ENCODE assay signal across 25 cellular contexts in genomic region chr1:110956586-110956985, GRCh38.
"Had no signal": no experiment of that assay in that cellular context is flagged by ENCODE, and none has a peak within 500 bp of the region (broad histone marks: within the 10 kb centered on the region; RNA-seq: fewer than 3 reads in every experiment).

No MANE protein-coding gene starts in this region.

- H3K4me1 ChIP-seq: breast epithelium, colonic mucosa had no signal

- H3K4me3 ChIP-seq: breast epithelium, colonic mucosa had no signal

- DNase-seq: activated CD4-positive, alpha-beta T cell treated with anti-CD3 and anti-CD28 coated beads, Interleukin-2, amount 10 ng/mL, durations not matched to agents 24 days and 14 days; activated CD4-positive, alpha-beta T cell treated with anti-CD3 and anti-CD28 coated beads, Interleukin-2, amount 50 U/mL, for 48 hours; activated CD4-positive, CD25-positive, alpha-beta regulatory T cell treated with anti-CD3 and anti-CD28 coated beads, Interleukin-2, amount 50 U/mL, for 72 hours; activated CD8-positive, alpha-beta memory T cell treated with anti-CD3 and anti-CD28 coated beads, Interleukin-2, amount 10 ng/mL, durations not matched to agents 7 days and 5 days; activated effector memory CD4-positive, alpha-beta T cell treated with Interleukin-2 at 50 U/mL for 16 hours; activated naive CD4-positive, alpha-beta T cell; activated T-cell treated with anti-CD3 and anti-CD28 coated beads, Interleukin-2, amount 50 U/mL, for 24 hours; aorta; caudate nucleus; colonic mucosa; Karpas-422; NCI-H1092; NCI-H1417; NCI-H1930; NCI-H2171; NCI-H226; NCI-H526; NCI-H82; SIG-M5; T-helper 17 cell; T-helper 9 cell had no signal

- H3K4me3 Mint-ChIP-seq: activated CD4-positive, alpha-beta T cell treated with anti-CD3 and anti-CD28 coated beads, Interleukin-2, amount 10 ng/mL, durations not matched to agents 24 days and 14 days; activated CD8-positive, alpha-beta memory T cell treated with anti-CD3 and anti-CD28 coated beads, Interleukin-2, amount 10 ng/mL, durations not matched to agents 7 days and 5 days; activated naive CD4-positive, alpha-beta T cell treated with anti-CD3 and anti-CD28 coated beads, Interleukin-2, amount 50 U/mL, for 24 hours; activated T-cell treated with anti-CD3 and anti-CD28 coated beads, Interleukin-2, amount 50 U/mL, for 24 hours; activated T-helper 1 cell treated with anti-CD3 and anti-CD28 coated beads, Interleukin-12 subunit alpha, Interleukin-12 subunit beta, Interleukin-2, Interleukin-4 antibody, amounts not matched to agents 30 ng/mL and 10 ng/mL and 1 ng/mL, durations not matched to agents 14 hours and 24 hours and 36 hours; T-helper 17 cell; WTC11 had no signal

- ATAC-seq: activated CD8-positive, alpha-beta memory T cell treated with anti-CD3 and anti-CD28 coated beads, Interleukin-2, amount 10 ng/mL, durations not matched to agents 7 days and 5 days; T-helper 17 cell; WTC11 had no signal

- H3K27ac Mint-ChIP-seq: activated CD4-positive, alpha-beta T cell treated with anti-CD3 and anti-CD28 coated beads, Interleukin-2, amount 10 ng/mL, durations not matched to agents 24 days and 14 days; activated CD8-positive, alpha-beta memory T cell treated with anti-CD3 and anti-CD28 coated beads, Interleukin-2, amount 10 ng/mL, durations not matched to agents 7 days and 5 days; activated naive CD4-positive, alpha-beta T cell treated with anti-CD3 and anti-CD28 coated beads, Interleukin-2, amount 50 U/mL, for 24 hours; activated T-cell treated with anti-CD3 and anti-CD28 coated beads, Interleukin-2, amount 50 U/mL, for 24 hours; activated T-helper 1 cell treated with anti-CD3 and anti-CD28 coated beads, Interleukin-12 subunit alpha, Interleukin-12 subunit beta, Interleukin-2, Interleukin-4 antibody, amounts not matched to agents 30 ng/mL and 10 ng/mL and 1 ng/mL, durations not matched to agents 14 hours and 24 hours and 36 hours; T-helper 17 cell; WTC11 had no signal

- H3K36me3 ChIP-seq: colonic mucosa had no signal

- H3K9me3 Mint-ChIP-seq: WTC11 had no signal

- H3K27ac ChIP-seq: breast epithelium, colonic mucosa had no signal

- H3K27me3 ChIP-seq: breast epithelium, colonic mucosa had no signal

- H3K27me3 Mint-ChIP-seq: activated CD4-positive, alpha-beta T cell treated with anti-CD3 and anti-CD28 coated beads, Interleukin-2, amount 10 ng/mL, durations not matched to agents 24 days and 14 days; activated CD8-positive, alpha-beta memory T cell treated with anti-CD3 and anti-CD28 coated beads, Interleukin-2, amount 10 ng/mL, durations not matched to agents 7 days and 5 days; activated naive CD4-positive, alpha-beta T cell treated with anti-CD3 and anti-CD28 coated beads, Interleukin-2, amount 50 U/mL, for 24 hours; activated T-cell treated with anti-CD3 and anti-CD28 coated beads, Interleukin-2, amount 50 U/mL, for 24 hours; T-helper 17 cell had no signal
